Comparison of ENCODE assay signal across 9 cellular contexts in the genomic region with DNA sequence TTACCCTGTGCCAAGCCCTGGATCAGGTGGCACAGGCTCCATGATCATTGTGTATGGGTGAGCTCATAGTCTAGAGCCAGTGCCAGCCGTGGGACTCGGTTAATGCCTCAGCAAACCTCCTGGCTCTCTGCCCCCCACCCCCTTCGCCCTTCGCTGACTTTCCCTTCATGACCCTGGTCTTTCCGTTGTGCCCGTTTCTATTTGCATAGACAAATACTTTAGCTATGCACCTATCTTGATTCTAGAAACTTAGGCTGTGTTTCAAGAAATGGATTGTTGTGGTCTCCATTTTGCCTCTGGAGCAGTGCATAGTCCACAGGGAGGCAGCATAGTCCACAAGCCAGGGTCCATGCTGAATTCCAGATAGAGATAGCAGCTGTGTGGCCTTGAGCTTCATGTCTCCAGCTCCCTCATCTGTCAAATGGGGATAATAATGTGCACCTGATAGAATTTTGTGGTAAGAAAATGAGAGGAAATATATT. TPM values are rescaled to one million over a fixed set of nuclear protein-coding genes. Genes with fewer than 3 reads are reported as not detected.
A peak's percentile ranks its signal among the peaks of the same experiment; 100 is the strongest.
DNase-seq lines count a peak whose midpoint lies in the region; ATAC-seq, FAIRE-seq and TF ChIP-seq lines count a peak whose summit lies in the region.
"Had no signal": no experiment of that assay in that cellular context is flagged by ENCODE, and none has a peak within 500 bp of the region (broad histone marks: within the 10 kb centered on the region; RNA-seq: fewer than 3 reads in every experiment).

No MANE protein-coding gene starts in this region.

- H3K27ac Mint-ChIP-seq in activated CD4-positive, alpha-beta T cell treated with anti-CD3 and anti-CD28 coated beads, Interleukin-2, amount 10 ng/mL, durations not matched to agents 24 days and 14 days, result no peak overlapping the region
- H3K27ac Mint-ChIP-seq in T-helper 2 cell treated with Interferon-gamma antibody and Interleukin-4, amounts not matched to agents 5 μg/mL and 100 μg/mL, for 36 hours, result no peak overlapping the region

- intact Hi-C loops in activated CD4-positive, alpha-beta T cell treated with anti-CD3 and anti-CD28 coated beads, Interleukin-2, amount 10 ng/mL, durations not matched to agents 24 days and 14 days (cut with micrococcal nuclease), result no loop called here

- no peak overlapping the region for H3K4me3 ChIP-seq in bronchial epithelial cell (ENCODE audit: low read depth, low read length)

- no peak for ATAC-seq in HG02938 (IDR thresholded peaks at IDR 0.05; ENCODE audit: unreplicated experiment)

- peak; percentile 56 for DNase-seq in activated CD4-positive, alpha-beta T cell treated with anti-CD3 and anti-CD28 coated beads, Interleukin-2, amount 10 ng/mL, durations not matched to agents 24 days and 14 days
- DNase-seq in activated CD4-positive, alpha-beta T cell treated with anti-CD3 and anti-CD28 coated beads for 48 hours, result no peak
- DNase-seq in NCI-H226 (peak; percentile 41), bronchial epithelial cell (ENCODE audit: low read depth) (peak; percentile 57), middle frontal gyrus (ENCODE audit: extremely low spot score, low spot score) (peak; percentile 8), GM12892 (ENCODE audit: insufficient read length) (no peak)
- DNase-seq in T-helper 2 cell treated with Interferon-gamma antibody and Interleukin-4, amounts not matched to agents 5 μg/mL and 100 μg/mL, for 36 hours (ENCODE audit: low spot score), result no peak

- H3K4me1 Mint-ChIP-seq in activated CD4-positive, alpha-beta T cell treated with anti-CD3 and anti-CD28 coated beads, Interleukin-2, amount 10 ng/mL, durations not matched to agents 24 days and 14 days, result peaks cover 15% of the 10 kb centered on the region
- peaks cover 10% of the 10 kb centered on the region for H3K4me1 Mint-ChIP-seq in T-helper 2 cell treated with Interferon-gamma antibody and Interleukin-4, amounts not matched to agents 5 μg/mL and 100 μg/mL, for 36 hours (ENCODE audit: low read depth)

- H3K27me3 ChIP-seq in bronchial epithelial cell (ENCODE audit: control insufficient read depth, insufficient read depth, low read length), result peaks cover 3% of the 10 kb centered on the region

- no peaks in the 10 kb centered on the region for H3K36me3 Mint-ChIP-seq in activated CD4-positive, alpha-beta T cell treated with anti-CD3 and anti-CD28 coated beads, Interleukin-2, amount 10 ng/mL, durations not matched to agents 24 days and 14 days (ENCODE audit: low read depth)
- no peaks in the 10 kb centered on the region for H3K36me3 Mint-ChIP-seq in T-helper 2 cell treated with Interferon-gamma antibody and Interleukin-4, amounts not matched to agents 5 μg/mL and 100 μg/mL, for 36 hours (ENCODE audit: low read depth)

- H3K27me3 Mint-ChIP-seq in activated CD4-positive, alpha-beta T cell treated with anti-CD3 and anti-CD28 coated beads, Interleukin-2, amount 10 ng/mL, durations not matched to agents 24 days and 14 days, result no peaks in the 10 kb centered on the region
- peaks cover 3% of the 10 kb centered on the region for H3K27me3 Mint-ChIP-seq in T-helper 2 cell treated with Interferon-gamma antibody and Interleukin-4, amounts not matched to agents 5 μg/mL and 100 μg/mL, for 36 hours (ENCODE audit: low read depth)

- TF ChIP-seq POLR2A in GM12892 (IDR thresholded peaks at IDR 0.05; ENCODE audit: low read depth, low read length), result no peak

- H3K9me3 Mint-ChIP-seq in activated CD4-positive, alpha-beta T cell treated with anti-CD3 and anti-CD28 coated beads, Interleukin-2, amount 10 ng/mL, durations not matched to agents 24 days and 14 days, result peaks cover 4% of the 10 kb centered on the region
- H3K9me3 Mint-ChIP-seq in T-helper 2 cell treated with Interferon-gamma antibody and Interleukin-4, amounts not matched to agents 5 μg/mL and 100 μg/mL, for 36 hours, result peaks cover 5% of the 10 kb centered on the region

- no peaks in the 10 kb centered on the region for H3K36me3 ChIP-seq in bronchial epithelial cell (ENCODE audit: control insufficient read depth, insufficient read depth, low read length)

- TF ChIP-seq CTCF in bronchial epithelial cell (IDR thresholded peaks at IDR 0.05; ENCODE audit: insufficient read depth, low read length, severe bottlenecking), result peak; percentile 71

- no peak overlapping the region for H3K4me3 Mint-ChIP-seq in activated CD4-positive, alpha-beta T cell treated with anti-CD3 and anti-CD28 coated beads, Interleukin-2, amount 10 ng/mL, durations not matched to agents 24 days and 14 days
- H3K4me3 Mint-ChIP-seq in T-helper 2 cell treated with Interferon-gamma antibody and Interleukin-4, amounts not matched to agents 5 μg/mL and 100 μg/mL, for 36 hours, result no peak overlapping the region

- FAIRE-seq in bronchial epithelial cell (lab: Jason Lieb, UNC), result no peak
- FAIRE-seq in GM12892 (lab: Jason Lieb, UNC), result no peak
- FAIRE-seq: G401.6 had no signal

RNA-seq across cellular contexts. Expression of gene KDM3A, which starts 44.8 kb away (rescaled TPM):
- total RNA-seq in activated CD4-positive, alpha-beta T cell treated with anti-CD3 and anti-CD28 coated beads, Interleukin-2, amount 10 ng/mL, durations not matched to agents 24 days and 14 days, result 69.6 and 74.0 TPM in 2 replicates
- 27.4 and 47.5 TPM in 2 replicates for total RNA-seq in bronchial epithelial cell
- 54.8 TPM for polyA plus RNA-seq in GM12892 (2012; ENCODE audit: missing spikeins)

RNA-seq across cellular contexts. Expression of gene REEP1, which starts 58.9 kb away (rescaled TPM):
- total RNA-seq in activated CD4-positive, alpha-beta T cell treated with anti-CD3 and anti-CD28 coated beads, Interleukin-2, amount 10 ng/mL, durations not matched to agents 24 days and 14 days, result 0.19 and 0.44 TPM in 2 replicates
- total RNA-seq in bronchial epithelial cell, result under 0.01 TPM in 1 of 2 replicates, not detected in the other
- 0.42 TPM for polyA plus RNA-seq in GM12892 (2012; ENCODE audit: missing spikeins)

Comparison
In these comparisons a context has a peak if more than half of its experiments do, and no peak if none do; other contexts are left out.
1. DNase-seq: peak in activated CD4-positive, alpha-beta T cell treated with anti-CD3 and anti-CD28 coated beads, Interleukin-2, amount 10 ng/mL, durations not matched to agents 24 days and 14 days (single experiment), NCI-H226 (single experiment), bronchial epithelial cell (single experiment) and middle frontal gyrus (single experiment); none in activated CD4-positive, alpha-beta T cell treated with anti-CD3 and anti-CD28 coated beads for 48 hours (single experiment), T-helper 2 cell treated with Interferon-gamma antibody and Interleukin-4, amounts not matched to agents 5 μg/mL and 100 μg/mL, for 36 hours (single experiment) and GM12892 (single experiment).